1 cellular context compared by ENCODE assay signal in the genomic region with DNA sequence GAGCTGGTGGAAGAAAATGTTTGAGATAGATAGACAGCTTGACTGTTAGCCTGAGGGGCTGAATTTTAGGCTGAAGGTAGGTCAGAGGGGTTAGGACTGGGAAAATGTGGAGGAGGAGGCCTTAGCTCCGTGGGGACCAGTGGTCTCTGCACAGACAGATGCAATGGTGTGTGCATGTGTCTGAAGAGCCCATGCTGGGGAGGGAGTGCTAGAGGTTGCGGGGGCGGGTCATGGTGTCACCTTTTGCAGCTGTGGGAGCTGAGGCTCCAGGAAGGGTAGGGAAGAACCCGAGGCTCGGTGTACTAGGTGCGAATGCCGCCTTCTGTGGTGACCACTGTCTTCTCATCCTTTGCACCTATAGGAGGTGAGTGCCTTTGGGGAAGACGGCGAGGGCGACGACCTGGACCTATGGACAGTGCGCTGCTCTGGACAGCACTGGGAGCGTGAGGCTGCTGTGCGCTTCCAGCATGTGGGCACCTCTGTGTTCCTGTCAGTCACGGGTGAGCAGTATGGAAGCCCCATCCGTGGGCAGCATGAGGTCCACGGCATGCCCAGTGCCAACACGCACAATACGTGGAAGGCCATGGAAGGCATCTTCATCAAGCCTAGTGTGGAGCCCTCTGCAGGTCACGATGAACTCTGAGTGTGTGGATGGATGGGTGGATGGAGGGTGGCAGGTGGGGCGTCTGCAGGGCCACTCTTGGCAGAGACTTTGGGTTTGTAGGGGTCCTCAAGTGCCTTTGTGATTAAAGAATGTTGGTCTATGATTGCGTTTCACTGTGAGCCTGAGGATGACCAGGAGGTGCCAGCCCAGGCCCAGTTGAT.
TF ChIP-seq lines count a peak whose summit lies in the region.

No MANE protein-coding gene starts in this region.

TF ChIP-seq in endothelial cell of umbilical vein, 7 proteins besides CTCF, POLR2A, EP300 and RAD21:
- no peak for TF ChIP-seq GATA2 (IDR thresholded peaks at IDR 0.05; ENCODE audit: insufficient read depth, insufficient read length, low read depth, low read length)
- TF ChIP-seq FOS (IDR thresholded peaks at IDR 0.05; ENCODE audit: borderline replicate concordance, insufficient read depth, low read length) = no peak
- TF ChIP-seq, protein P1, sequence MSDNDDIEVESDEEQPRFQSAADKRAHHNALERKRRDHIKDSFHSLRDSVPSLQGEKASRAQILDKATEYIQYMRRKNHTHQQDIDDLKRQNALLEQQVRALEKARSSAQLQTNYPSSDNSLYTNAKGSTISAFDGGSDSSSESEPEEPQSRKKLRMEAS (IDR thresholded peaks at IDR 0.05; ENCODE audit: insufficient read depth, insufficient read length) = no peak
- TF ChIP-seq JUN (IDR thresholded peaks at IDR 0.05; ENCODE audit: borderline replicate concordance, insufficient read depth, insufficient read length, low read depth) = no peak
- no peak for TF ChIP-seq EZH2 (IDR thresholded peaks at IDR 0.05; ENCODE audit: borderline replicate concordance, low read depth, low read length, severe bottlenecking)
- no peak for TF ChIP-seq POLR2AphosphoS5 (IDR thresholded peaks at IDR 0.05; ENCODE audit: insufficient read depth, low read depth, low read length)
- no peak for TF ChIP-seq MYC (IDR thresholded peaks at IDR 0.05; ENCODE audit: low read depth, low read length)
TF ChIP-seq in endothelial cell of umbilical vein: peak in this region for 0.
